ENCODE assay signal across 41 cellular contexts in the genomic region with DNA sequence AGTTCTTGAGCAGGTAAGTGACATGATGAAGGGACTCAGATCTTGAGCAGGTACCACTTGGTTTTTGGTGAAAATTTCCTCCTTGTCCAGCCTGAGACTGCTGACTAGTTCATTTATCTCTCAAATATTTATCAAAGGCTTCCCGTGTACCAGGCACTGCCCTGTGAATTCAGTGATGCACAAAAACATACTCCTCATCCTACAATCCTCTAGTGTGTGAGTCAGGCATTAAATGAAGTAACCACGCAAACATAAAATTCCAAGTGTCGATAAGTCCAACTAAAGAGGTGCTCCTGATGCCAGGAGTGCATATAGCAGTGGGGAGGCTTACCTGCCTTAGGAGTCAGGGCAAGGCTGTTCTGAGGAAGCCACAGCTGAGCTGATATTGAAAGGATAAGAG. TPM values are rescaled to one million over a fixed set of nuclear protein-coding genes. Genes with fewer than 3 reads are reported as not detected.
"Had no signal": no experiment of that assay in that cellular context is flagged by ENCODE, and none has a peak within 500 bp of the region (broad histone marks: within the 10 kb centered on the region; RNA-seq: fewer than 3 reads in every experiment).

No MANE protein-coding gene starts in this region.

- H3K4me3 Mint-ChIP-seq: activated B cell treated with CpG ODN at 0.5 μM for 24 hours; activated CD4-positive, alpha-beta memory T cell treated with anti-CD3 and anti-CD28 coated beads for 36 hours; activated CD4-positive, alpha-beta T cell treated with anti-CD3 and anti-CD28 coated beads, Interleukin-2, amount 10 ng/mL, durations not matched to agents 24 days and 14 days; activated CD8-positive, alpha-beta T cell treated with anti-CD3 and anti-CD28 coated beads for 36 hours; activated naive CD4-positive, alpha-beta T cell treated with anti-CD3 and anti-CD28 coated beads for 36 hours; activated naive CD8-positive, alpha-beta T cell treated with anti-CD3 and anti-CD28 coated beads for 36 hours; activated T-cell treated with anti-CD3 and anti-CD28 coated beads, Interleukin-2, amount 50 U/mL, for 4 hours; activated T-cell treated with anti-CD3 and anti-CD28 coated beads, Interleukin-2, amount 50 U/mL, for 72 hours; activated T-helper 1 cell treated with anti-CD3 and anti-CD28 coated beads, Interleukin-12 subunit alpha, Interleukin-12 subunit beta, Interleukin-2, Interleukin-4 antibody, amounts not matched to agents 30 ng/mL and 10 ng/mL and 1 ng/mL, durations not matched to agents 14 hours and 24 hours and 36 hours; activated T-helper 17 cell treated with anti-CD3 and anti-CD28 coated beads, Interleukin-2, amount 50 U/mL, for 72 hours; central memory CD8-positive, alpha-beta T cell; T-cell; T-helper 2 cell treated with Interferon-gamma antibody and Interleukin-4, amounts not matched to agents 5 μg/mL and 100 μg/mL, for 36 hours had no signal

- H3K4me1 ChIP-seq: adrenal gland, body of pancreas, breast epithelium had no signal

- H3K36me3 Mint-ChIP-seq: activated CD4-positive, alpha-beta memory T cell treated with anti-CD3 and anti-CD28 coated beads for 36 hours; activated naive CD4-positive, alpha-beta T cell treated with anti-CD3 and anti-CD28 coated beads, Interleukin-2, amount 50 U/mL, for 72 hours; activated naive CD8-positive, alpha-beta T cell treated with anti-CD3 and anti-CD28 coated beads for 36 hours; T-cell had no signal

- DNase-seq: activated B cell treated with CpG ODN at 0.5 μM for 24 hours; activated CD4-positive, alpha-beta memory T cell treated with anti-CD3 and anti-CD28 coated beads for 36 hours; activated CD4-positive, alpha-beta T cell treated with anti-CD3 and anti-CD28 coated beads for 4 hours; activated CD4-positive, alpha-beta T cell treated with anti-CD3 and anti-CD28 coated beads, Interleukin-2, amount 10 ng/mL, durations not matched to agents 24 days and 14 days; activated CD4-positive, alpha-beta T cell treated with anti-CD3 and anti-CD28 coated beads, Interleukin-2, amount 50 U/mL, for 1 hour; activated CD4-positive, alpha-beta T cell treated with anti-CD3 and anti-CD28 coated beads, Interleukin-2, amount 50 U/mL, for 4 hours; activated CD4-positive, CD25-positive, alpha-beta regulatory T cell treated with anti-CD3 and anti-CD28 coated beads, Interleukin-2, amount 50 U/mL, for 72 hours; activated CD8-positive, alpha-beta memory T cell treated with anti-CD3 and anti-CD28 coated beads, Interleukin-2, amount 50 U/mL, for 4 hours; activated CD8-positive, alpha-beta T cell treated with anti-CD3 and anti-CD28 coated beads for 36 hours; activated effector memory CD4-positive, alpha-beta T cell treated with anti-CD3 and anti-CD28 coated beads, Interleukin-2, amount 50 U/mL, for 16 hours; activated gamma-delta T cell treated with Interleukin-2 at 50 U/mL for 16 hours; activated naive CD4-positive, alpha-beta T cell; activated naive CD4-positive, alpha-beta T cell treated with anti-CD3 and anti-CD28 coated beads for 36 hours; activated naive CD4-positive, alpha-beta T cell treated with anti-CD3 and anti-CD28 coated beads, Interleukin-2, amount 50 U/mL, for 16 hours; activated naive CD8-positive, alpha-beta T cell treated with anti-CD3 and anti-CD28 coated beads for 36 hours; activated T-cell treated with anti-CD3 and anti-CD28 coated beads for 4 hours; activated T-cell treated with anti-CD3 and anti-CD28 coated beads, Interleukin-2, amount 50 U/mL, for 1 hour; activated T-cell treated with anti-CD3 and anti-CD28 coated beads, Interleukin-2, amount 50 U/mL, for 4 hours; activated T-cell treated with anti-CD3 and anti-CD28 coated beads, Interleukin-2, amount 50 U/mL, for 72 hours; adrenal gland; amygdala; anterior cingulate cortex; body of pancreas; brain microvascular endothelial cell; cerebellar nuclear complex; T-cell; T-helper 2 cell; T-helper 9 cell had no signal

- ATAC-seq: activated CD8-positive, alpha-beta T cell treated with anti-CD3 and anti-CD28 coated beads for 36 hours; activated naive CD4-positive, alpha-beta T cell treated with anti-CD3 and anti-CD28 coated beads, Interleukin-2, amount 50 U/mL, for 72 hours; activated T-cell treated with anti-CD3 and anti-CD28 coated beads, Interleukin-2, amount 50 U/mL, for 4 hours; activated T-cell treated with anti-CD3 and anti-CD28 coated beads, Interleukin-2, amount 50 U/mL, for 72 hours; activated T-helper 17 cell treated with anti-CD3 and anti-CD28 coated beads, Interleukin-2, amount 50 U/mL, for 72 hours; body of pancreas; T-cell had no signal

- H3K4me1 Mint-ChIP-seq: activated B cell treated with CpG ODN at 0.5 μM for 24 hours; activated CD4-positive, alpha-beta T cell treated with anti-CD3 and anti-CD28 coated beads, Interleukin-2, amount 10 ng/mL, durations not matched to agents 24 days and 14 days had no signal

- H3K27me3 ChIP-seq: body of pancreas, brain microvascular endothelial cell, cardiac muscle cell had no signal

- H3K27ac Mint-ChIP-seq: activated B cell treated with CpG ODN at 0.5 μM for 24 hours; activated CD4-positive, alpha-beta memory T cell treated with anti-CD3 and anti-CD28 coated beads for 36 hours; activated CD4-positive, alpha-beta T cell treated with anti-CD3 and anti-CD28 coated beads, Interleukin-2, amount 10 ng/mL, durations not matched to agents 24 days and 14 days; activated CD8-positive, alpha-beta T cell treated with anti-CD3 and anti-CD28 coated beads for 36 hours; activated naive CD4-positive, alpha-beta T cell treated with anti-CD3 and anti-CD28 coated beads for 36 hours; activated naive CD4-positive, alpha-beta T cell treated with anti-CD3 and anti-CD28 coated beads, Interleukin-2, amount 50 U/mL, for 72 hours; activated naive CD8-positive, alpha-beta T cell treated with anti-CD3 and anti-CD28 coated beads for 36 hours; activated T-cell treated with anti-CD3 and anti-CD28 coated beads, Interleukin-2, amount 50 U/mL, for 72 hours; activated T-helper 1 cell treated with anti-CD3 and anti-CD28 coated beads, Interleukin-12 subunit alpha, Interleukin-12 subunit beta, Interleukin-2, Interleukin-4 antibody, amounts not matched to agents 30 ng/mL and 10 ng/mL and 1 ng/mL, durations not matched to agents 14 hours and 24 hours and 36 hours; activated T-helper 17 cell treated with anti-CD3 and anti-CD28 coated beads, Interleukin-2, amount 50 U/mL, for 72 hours; T-cell; T-helper 2 cell treated with Interferon-gamma antibody and Interleukin-4, amounts not matched to agents 5 μg/mL and 100 μg/mL, for 36 hours had no signal

- H3K27ac ChIP-seq: adrenal gland, body of pancreas, brain microvascular endothelial cell, breast epithelium, cardiac muscle cell, VCaP had no signal

- H3K36me3 ChIP-seq: adrenal gland, brain microvascular endothelial cell, breast epithelium, cardiac muscle cell had no signal

- H3K4me3 ChIP-seq: adrenal gland, body of pancreas, breast epithelium, cardiac muscle cell had no signal

- FAIRE-seq: astrocyte, TTC549 had no signal

- H3K9me3 ChIP-seq: adrenal gland, body of pancreas, breast epithelium had no signal

RNA-seq across cellular contexts. Expression of a gene that starts 41.5 kb away (rescaled TPM):
- total RNA-seq: activated B cell treated with CpG ODN at 0.5 μM for 24 hours; activated CD4-positive, alpha-beta memory T cell treated with anti-CD3 and anti-CD28 coated beads for 36 hours; activated CD4-positive, alpha-beta T cell treated with anti-CD3 and anti-CD28 coated beads, Interleukin-2, amount 10 ng/mL, durations not matched to agents 24 days and 14 days; activated CD8-positive, alpha-beta memory T cell treated with anti-CD3 and anti-CD28 coated beads for 36 hours; activated CD8-positive, alpha-beta T cell treated with anti-CD3 and anti-CD28 coated beads for 36 hours; activated naive CD4-positive, alpha-beta T cell treated with anti-CD3 and anti-CD28 coated beads for 36 hours; activated naive CD4-positive, alpha-beta T cell treated with anti-CD3 and anti-CD28 coated beads, Interleukin-2, amount 50 U/mL, for 72 hours; activated naive CD8-positive, alpha-beta T cell treated with anti-CD3 and anti-CD28 coated beads for 36 hours; activated T-cell treated with anti-CD3 and anti-CD28 coated beads, Interleukin-2, amount 50 U/mL, for 4 hours; activated T-cell treated with anti-CD3 and anti-CD28 coated beads, Interleukin-2, amount 50 U/mL, for 72 hours; activated T-helper 1 cell treated with anti-CD3 and anti-CD28 coated beads, Interleukin-12 subunit alpha, Interleukin-12 subunit beta, Interleukin-2, Interleukin-4 antibody, amounts not matched to agents 30 ng/mL and 10 ng/mL and 1 ng/mL, durations not matched to agents 14 hours and 24 hours and 36 hours; activated T-helper 17 cell treated with anti-CD3 and anti-CD28 coated beads, Interleukin-2, amount 50 U/mL, for 72 hours; astrocyte; body of pancreas; breast epithelium; cardiac muscle cell; chondrocyte; T-cell; T-helper 1 cell treated with Interleukin-12 subunit alpha and Interleukin-12 subunit beta and Interleukin-4 antibody, amounts not matched to agents 30 ng/mL and 1 ng/mL, for 36 hours had no signal
